8 cellular contexts compared by ENCODE assay signal in genomic region chr15:30470594-30471365, GRCh38. TPM values are rescaled to one million over a fixed set of nuclear protein-coding genes. Genes with fewer than 3 reads are reported as not detected.
A peak's percentile ranks its signal among the peaks of the same experiment; 100 is the strongest.
DNase-seq lines count a peak whose midpoint lies in the region; ATAC-seq and TF ChIP-seq lines count a peak whose summit lies in the region.
"Not testable (repeated sequence)": the region's sequence is repeated elsewhere in the genome, so short reads cannot be mapped to it uniquely, and the experiment has no call there.

No MANE protein-coding gene starts in this region.

- peak; percentile 78 to 93 for ATAC-seq in CD4-positive, CD25-positive, alpha-beta regulatory T cell (ENCODE audit: low read depth in 2 of 2)
- ATAC-seq in GM21360 (IDR thresholded peaks at IDR 0.05; ENCODE audit: unreplicated experiment): peak; percentile 80
- ATAC-seq in HG03045 (IDR thresholded peaks at IDR 0.05; ENCODE audit: unreplicated experiment): peak; percentile 88
- peak; percentile 97 for ATAC-seq in gastroesophageal sphincter

- not testable (repeated sequence) for H3K4me2 ChIP-seq in osteoblast (ENCODE audit: insufficient read depth, low read length)

- not testable (repeated sequence) for H3K36me3 Mint-ChIP-seq in CD4-positive, CD25-positive, alpha-beta regulatory T cell; activated T-helper 1 cell treated with anti-CD3 and anti-CD28 coated beads, Interleukin-12 subunit alpha, Interleukin-12 subunit beta, Interleukin-2, Interleukin-4 antibody, amounts not matched to agents 30 ng/mL and 10 ng/mL and 1 ng/mL, durations not matched to agents 14 hours and 24 hours and 36 hours (ENCODE audit: low read depth)

- not testable (repeated sequence) for H2AFZ ChIP-seq in osteoblast (ENCODE audit: low read length)

- not testable (repeated sequence) for H3K79me2 ChIP-seq in osteoblast (ENCODE audit: insufficient read depth, low read length)

- DNase-seq in CD4-positive, CD25-positive, alpha-beta regulatory T cell: peak in 2 of 3 donors; percentile 35 to 55
- peak; percentile 28 for DNase-seq in T follicular helper cell (ENCODE audit: low read depth)
- DNase-seq in activated T-helper 1 cell treated with anti-CD3 and anti-CD28 coated beads, Interleukin-12 subunit alpha, Interleukin-12 subunit beta, Interleukin-2, Interleukin-4 antibody, amounts not matched to agents 30 ng/mL and 10 ng/mL and 1 ng/mL, durations not matched to agents 14 hours and 24 hours and 36 hours (ENCODE audit: low spot score): peak; percentile 72
- not testable (repeated sequence) for DNase-seq in osteoblast (ENCODE audit: insufficient read length, low spot score, missing footprints)
- DNase-seq in stimulated activated CD8-positive, alpha-beta memory T cell treated with anti-CD3 and anti-CD28 coated beads, Interleukin-4, amount 100 ng/mL, for 24 hours (ENCODE audit: low read depth): peak; percentile 16

- H3K9me3 Mint-ChIP-seq in CD4-positive, CD25-positive, alpha-beta regulatory T cell; activated T-helper 1 cell treated with anti-CD3 and anti-CD28 coated beads, Interleukin-12 subunit alpha, Interleukin-12 subunit beta, Interleukin-2, Interleukin-4 antibody, amounts not matched to agents 30 ng/mL and 10 ng/mL and 1 ng/mL, durations not matched to agents 14 hours and 24 hours and 36 hours: not testable (repeated sequence)

- TF ChIP-seq POLR2A in gastroesophageal sphincter (IDR thresholded peaks at IDR 0.05): not testable (repeated sequence)

- H3K36me3 ChIP-seq in CD4-positive, CD25-positive, alpha-beta regulatory T cell (ENCODE audit: control insufficient read depth, insufficient read depth, low read length); gastroesophageal sphincter; osteoblast (ENCODE audit: insufficient read depth, low read length): not testable (repeated sequence)

- H3K27me3 Mint-ChIP-seq in CD4-positive, CD25-positive, alpha-beta regulatory T cell; activated T-helper 1 cell treated with anti-CD3 and anti-CD28 coated beads, Interleukin-12 subunit alpha, Interleukin-12 subunit beta, Interleukin-2, Interleukin-4 antibody, amounts not matched to agents 30 ng/mL and 10 ng/mL and 1 ng/mL, durations not matched to agents 14 hours and 24 hours and 36 hours (ENCODE audit: insufficient read depth): not testable (repeated sequence)

- H3K27me3 ChIP-seq in CD4-positive, CD25-positive, alpha-beta regulatory T cell (ENCODE audit: control insufficient read depth, insufficient read depth, low read length); gastroesophageal sphincter; osteoblast (ENCODE audit: insufficient read depth, low read length): not testable (repeated sequence)

- peak in 1 of 4 experiments; percentile 28 for TF ChIP-seq CTCF in gastroesophageal sphincter (IDR thresholded peaks at IDR 0.05)
- TF ChIP-seq CTCF in osteoblast (IDR thresholded peaks at IDR 0.05; ENCODE audit: extremely low read depth, low read depth, low read length): not testable (repeated sequence)

- not testable (repeated sequence) for H3K4me1 Mint-ChIP-seq in CD4-positive, CD25-positive, alpha-beta regulatory T cell; activated T-helper 1 cell treated with anti-CD3 and anti-CD28 coated beads, Interleukin-12 subunit alpha, Interleukin-12 subunit beta, Interleukin-2, Interleukin-4 antibody, amounts not matched to agents 30 ng/mL and 10 ng/mL and 1 ng/mL, durations not matched to agents 14 hours and 24 hours and 36 hours (ENCODE audit: low read depth)

- not testable (repeated sequence) for H3K27ac Mint-ChIP-seq in CD4-positive, CD25-positive, alpha-beta regulatory T cell; activated T-helper 1 cell treated with anti-CD3 and anti-CD28 coated beads, Interleukin-12 subunit alpha, Interleukin-12 subunit beta, Interleukin-2, Interleukin-4 antibody, amounts not matched to agents 30 ng/mL and 10 ng/mL and 1 ng/mL, durations not matched to agents 14 hours and 24 hours and 36 hours

- not testable (repeated sequence) for H3K4me3 Mint-ChIP-seq in CD4-positive, CD25-positive, alpha-beta regulatory T cell; activated T-helper 1 cell treated with anti-CD3 and anti-CD28 coated beads, Interleukin-12 subunit alpha, Interleukin-12 subunit beta, Interleukin-2, Interleukin-4 antibody, amounts not matched to agents 30 ng/mL and 10 ng/mL and 1 ng/mL, durations not matched to agents 14 hours and 24 hours and 36 hours

- intact Hi-C loops in activated T-helper 1 cell treated with anti-CD3 and anti-CD28 coated beads, Interleukin-12 subunit alpha, Interleukin-12 subunit beta, Interleukin-2, Interleukin-4 antibody, amounts not matched to agents 30 ng/mL and 10 ng/mL and 1 ng/mL, durations not matched to agents 14 hours and 24 hours and 36 hours (cut with micrococcal nuclease): not testable (repeated sequence)

- not testable (repeated sequence) for H3K27ac ChIP-seq in CD4-positive, CD25-positive, alpha-beta regulatory T cell (ENCODE audit: insufficient read depth, low read length, poor library complexity, severe bottlenecking); osteoblast (ENCODE audit: low read depth, low read length)
- peak overlapping the region; percentile 9 to 88 (median 78) for H3K27ac ChIP-seq in gastroesophageal sphincter

- WGBS in gastroesophageal sphincter (ENCODE audit: low coverage in 1 of 2), 2 donors: no CpG with 5 or more reads among the region's 89 CpGs

- not testable (repeated sequence) for H4K20me1 ChIP-seq in osteoblast (ENCODE audit: insufficient read depth, low read length)

- not testable (repeated sequence) for TF ChIP-seq EP300 in gastroesophageal sphincter (IDR thresholded peaks at IDR 0.05)

- not testable (repeated sequence) for H3K9me3 ChIP-seq in CD4-positive, CD25-positive, alpha-beta regulatory T cell (ENCODE audit: control insufficient read depth in 2 of 2, low read length in 2 of 2); gastroesophageal sphincter; osteoblast (ENCODE audit: low read depth, low read length)

- H3K4me3 ChIP-seq in CD4-positive, CD25-positive, alpha-beta regulatory T cell (ENCODE audit: low read depth, low read length): not testable (repeated sequence)
- H3K4me3 ChIP-seq in gastroesophageal sphincter: peak overlapping the region; percentile 34 to 51
- peak overlapping the region; percentile 40 for H3K4me3 ChIP-seq in osteoblast (ENCODE audit: insufficient read depth, low read length)

- not testable (repeated sequence) for H3K4me1 ChIP-seq in CD4-positive, CD25-positive, alpha-beta regulatory T cell (ENCODE audit: control insufficient read depth, insufficient read depth, low read length, poor library complexity, severe bottlenecking); gastroesophageal sphincter; osteoblast (ENCODE audit: insufficient read depth, low read length)

RNA-seq across cellular contexts. Expression of gene GOLGA8R, which starts 56.7 kb away (rescaled TPM):
- total RNA-seq in CD4-positive, CD25-positive, alpha-beta regulatory T cell: 0.69 TPM
- polyA plus RNA-seq in CD4-positive, CD25-positive, alpha-beta regulatory T cell: under 1 TPM in 1 of 4 donors, not detected in 3; 0.08 TPM
- total RNA-seq in activated T-helper 1 cell treated with anti-CD3 and anti-CD28 coated beads, Interleukin-12 subunit alpha, Interleukin-12 subunit beta, Interleukin-2, Interleukin-4 antibody, amounts not matched to agents 30 ng/mL and 10 ng/mL and 1 ng/mL, durations not matched to agents 14 hours and 24 hours and 36 hours: 1.9 and 2.8 TPM in 2 replicates
- 1 to 10 TPM; 3.2 to 4.0 (median 3.2) TPM for total RNA-seq in gastroesophageal sphincter
- total RNA-seq in osteoblast: 2.4 and 3.3 TPM in 2 replicates
